21 cellular contexts compared by ENCODE assay signal in the genomic region with DNA sequence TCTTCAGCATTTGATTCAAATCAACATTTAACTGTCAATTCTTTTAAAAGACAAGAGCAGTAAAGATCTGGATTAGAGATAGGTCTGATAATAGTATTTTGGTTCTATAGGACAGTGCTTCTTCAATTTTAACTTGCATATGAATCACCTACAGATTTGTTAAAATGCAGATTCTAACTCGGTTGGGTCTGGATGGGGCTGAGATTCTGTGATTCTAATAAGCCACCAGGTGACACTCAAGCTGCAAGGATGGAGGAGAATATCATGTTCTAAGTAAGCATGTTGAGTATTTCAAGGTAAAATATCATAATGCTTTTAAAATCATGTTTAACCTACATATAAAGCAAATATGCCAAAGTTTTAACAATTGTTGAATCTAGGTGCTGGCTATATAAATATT. TPM values are rescaled to one million over a fixed set of nuclear protein-coding genes. Genes with fewer than 3 reads are reported as not detected.
DNase-seq lines count a peak whose midpoint lies in the region; ATAC-seq and TF ChIP-seq lines count a peak whose summit lies in the region.
"Had no signal": no experiment of that assay in that cellular context is flagged by ENCODE, and none has a peak within 500 bp of the region (broad histone marks: within the 10 kb centered on the region; RNA-seq: fewer than 3 reads in every experiment).

No MANE protein-coding gene starts in this region.

- no peaks in the 10 kb centered on the region for H3F3A ChIP-seq in neural progenitor cell (ENCODE audit: low read depth)

- TF ChIP-seq CTCF in neural progenitor cell (IDR thresholded peaks at IDR 0.05), result no peak

- no peaks in the 10 kb centered on the region for H3K79me2 ChIP-seq in neural progenitor cell (ENCODE audit: low read depth)

- H3K27me3 Mint-ChIP-seq in activated CD4-positive, alpha-beta T cell treated with anti-CD3 and anti-CD28 coated beads, Interleukin-2, amount 10 ng/mL, durations not matched to agents 24 days and 14 days, result no peaks in the 10 kb centered on the region
- H3K27me3 Mint-ChIP-seq in activated T-helper 1 cell treated with anti-CD3 and anti-CD28 coated beads, Interleukin-12 subunit alpha, Interleukin-12 subunit beta, Interleukin-2, Interleukin-4 antibody, amounts not matched to agents 30 ng/mL and 10 ng/mL and 1 ng/mL, durations not matched to agents 14 hours and 24 hours and 36 hours (ENCODE audit: insufficient read depth), result no peaks in the 10 kb centered on the region
- peaks cover 21% of the 10 kb centered on the region for H3K27me3 Mint-ChIP-seq in neural progenitor cell (ENCODE audit: insufficient read depth, low read depth)

- no peak overlapping the region for H2AFZ ChIP-seq in neural progenitor cell (replicated peaks)

- H3K4me1 ChIP-seq in neural progenitor cell, result no peaks in the 10 kb centered on the region
- H3K4me1 ChIP-seq: lower lobe of right lung had no signal

- H3K4me2 ChIP-seq in neural progenitor cell, result no peak overlapping the region

- no peak for TF ChIP-seq EP300 in Ishikawa (IDR thresholded peaks at IDR 0.05; ENCODE audit: borderline replicate concordance)

- no peak overlapping the region for H3K4me3 Mint-ChIP-seq in activated CD4-positive, alpha-beta T cell treated with anti-CD3 and anti-CD28 coated beads, Interleukin-2, amount 10 ng/mL, durations not matched to agents 24 days and 14 days
- no peak overlapping the region for H3K4me3 Mint-ChIP-seq in activated T-helper 1 cell treated with anti-CD3 and anti-CD28 coated beads, Interleukin-12 subunit alpha, Interleukin-12 subunit beta, Interleukin-2, Interleukin-4 antibody, amounts not matched to agents 30 ng/mL and 10 ng/mL and 1 ng/mL, durations not matched to agents 14 hours and 24 hours and 36 hours
- H3K4me3 Mint-ChIP-seq in neural progenitor cell, result peak overlapping the region; percentile 63
- H3K4me3 Mint-ChIP-seq: type B pancreatic cell had no signal

- no peak overlapping the region for H3K27ac Mint-ChIP-seq in activated CD4-positive, alpha-beta T cell treated with anti-CD3 and anti-CD28 coated beads, Interleukin-2, amount 10 ng/mL, durations not matched to agents 24 days and 14 days
- peak overlapping the region; percentile 45 for H3K27ac Mint-ChIP-seq in activated T-helper 1 cell treated with anti-CD3 and anti-CD28 coated beads, Interleukin-12 subunit alpha, Interleukin-12 subunit beta, Interleukin-2, Interleukin-4 antibody, amounts not matched to agents 30 ng/mL and 10 ng/mL and 1 ng/mL, durations not matched to agents 14 hours and 24 hours and 36 hours
- peak overlapping the region; percentile 36 for H3K27ac Mint-ChIP-seq in neural progenitor cell
- H3K27ac Mint-ChIP-seq: type B pancreatic cell had no signal

- H3K27ac ChIP-seq in neural progenitor cell, result no peak overlapping the region
- H3K27ac ChIP-seq: lower lobe of right lung, neutrophil, stomach had no signal

- intact Hi-C loops in activated CD4-positive, alpha-beta T cell treated with anti-CD3 and anti-CD28 coated beads, Interleukin-2, amount 10 ng/mL, durations not matched to agents 24 days and 14 days (cut with micrococcal nuclease), result no loop called here
- intact Hi-C loops in activated T-helper 1 cell treated with anti-CD3 and anti-CD28 coated beads, Interleukin-12 subunit alpha, Interleukin-12 subunit beta, Interleukin-2, Interleukin-4 antibody, amounts not matched to agents 30 ng/mL and 10 ng/mL and 1 ng/mL, durations not matched to agents 14 hours and 24 hours and 36 hours (cut with micrococcal nuclease), result no loop called here

- peak; percentile 35 for DNase-seq in activated CD4-positive, alpha-beta T cell treated with anti-CD3 and anti-CD28 coated beads, Interleukin-2, amount 10 ng/mL, durations not matched to agents 24 days and 14 days
- DNase-seq in activated CD4-positive, alpha-beta T cell treated with anti-CD3 and anti-CD28 coated beads, Interleukin-2, amount 50 U/mL, for 4 hours, result no peak
- no peak for DNase-seq in activated T-helper 1 cell treated with anti-CD3 and anti-CD28 coated beads, Interleukin-12 subunit alpha, Interleukin-12 subunit beta, Interleukin-2, Interleukin-4 antibody, amounts not matched to agents 30 ng/mL and 10 ng/mL and 1 ng/mL, durations not matched to agents 14 hours and 24 hours and 36 hours (ENCODE audit: low spot score)
- DNase-seq in neural progenitor cell (ENCODE audit: low spot score) (no peak), epidermal melanocyte (ENCODE audit: insufficient read length, low spot score) (no peak)
- DNase-seq: activated naive CD4-positive, alpha-beta T cell treated with anti-CD3 and anti-CD28 coated beads, Interleukin-2, amount 50 U/mL, for 16 hours; COR-L47; HCEC 1CT; hippocampal formation; lower lobe of right lung; NCI-H1436 treated with DMSO at 0.1 percent for 48 hours; NCI-H526 treated with DMSO at 0.1 percent for 48 hours; SHP77 treated with DMSO at 0.1 percent for 48 hours; stimulated activated CD4-positive, alpha-beta T cell treated with anti-CD3 and anti-CD28 coated beads, Interleukin-12 subunit alpha, Interleukin-12 subunit beta, amount 100 ng/mL, for 4 hours had no signal

- no peaks in the 10 kb centered on the region for H3K36me3 ChIP-seq in neural progenitor cell
- H3K36me3 ChIP-seq: lower lobe of right lung, neutrophil had no signal

- ATAC-seq in HG03521 (IDR thresholded peaks at IDR 0.05; ENCODE audit: unreplicated experiment) (no peak), HG02678 (IDR thresholded peaks at IDR 0.05; ENCODE audit: unreplicated experiment) (no peak)
- ATAC-seq: lower lobe of right lung had no signal

- TF ChIP-seq RAD21 in Ishikawa (IDR thresholded peaks at IDR 0.05; ENCODE audit: low read depth), result peak; percentile 30; the same call in 1 of the 2 replicates

- H3K4me3 ChIP-seq in neural progenitor cell, result no peak overlapping the region
- H3K4me3 ChIP-seq: lower lobe of right lung, stomach had no signal

- H3K36me3 Mint-ChIP-seq in activated CD4-positive, alpha-beta T cell treated with anti-CD3 and anti-CD28 coated beads, Interleukin-2, amount 10 ng/mL, durations not matched to agents 24 days and 14 days (ENCODE audit: low read depth), result peaks cover 36% of the 10 kb centered on the region
- peaks cover 34% of the 10 kb centered on the region for H3K36me3 Mint-ChIP-seq in activated T-helper 1 cell treated with anti-CD3 and anti-CD28 coated beads, Interleukin-12 subunit alpha, Interleukin-12 subunit beta, Interleukin-2, Interleukin-4 antibody, amounts not matched to agents 30 ng/mL and 10 ng/mL and 1 ng/mL, durations not matched to agents 14 hours and 24 hours and 36 hours (ENCODE audit: low read depth)
- peaks cover 5% of the 10 kb centered on the region for H3K36me3 Mint-ChIP-seq in neural progenitor cell
- H3K36me3 Mint-ChIP-seq: type B pancreatic cell had no signal

- no peaks in the 10 kb centered on the region for H4K20me1 ChIP-seq in neural progenitor cell (ENCODE audit: low read depth)

- H3K27me3 ChIP-seq in neural progenitor cell, result no peaks in the 10 kb centered on the region
- H3K27me3 ChIP-seq: neutrophil, stomach had no signal

- no peak overlapping the region for H3K9ac ChIP-seq in neural progenitor cell

- no peaks in the 10 kb centered on the region for H3K9me3 Mint-ChIP-seq in activated CD4-positive, alpha-beta T cell treated with anti-CD3 and anti-CD28 coated beads, Interleukin-2, amount 10 ng/mL, durations not matched to agents 24 days and 14 days
- H3K9me3 Mint-ChIP-seq in activated T-helper 1 cell treated with anti-CD3 and anti-CD28 coated beads, Interleukin-12 subunit alpha, Interleukin-12 subunit beta, Interleukin-2, Interleukin-4 antibody, amounts not matched to agents 30 ng/mL and 10 ng/mL and 1 ng/mL, durations not matched to agents 14 hours and 24 hours and 36 hours, result no peaks in the 10 kb centered on the region
- H3K9me3 Mint-ChIP-seq in neural progenitor cell, result no peaks in the 10 kb centered on the region
- H3K9me3 Mint-ChIP-seq: type B pancreatic cell had no signal

- peaks cover 5% of the 10 kb centered on the region for H3K4me1 Mint-ChIP-seq in activated CD4-positive, alpha-beta T cell treated with anti-CD3 and anti-CD28 coated beads, Interleukin-2, amount 10 ng/mL, durations not matched to agents 24 days and 14 days
- H3K4me1 Mint-ChIP-seq in activated T-helper 1 cell treated with anti-CD3 and anti-CD28 coated beads, Interleukin-12 subunit alpha, Interleukin-12 subunit beta, Interleukin-2, Interleukin-4 antibody, amounts not matched to agents 30 ng/mL and 10 ng/mL and 1 ng/mL, durations not matched to agents 14 hours and 24 hours and 36 hours (ENCODE audit: low read depth), result peaks cover 22% of the 10 kb centered on the region
- H3K4me1 Mint-ChIP-seq in neural progenitor cell, result peaks cover 34% of the 10 kb centered on the region

- no peaks in the 10 kb centered on the region for H3K9me3 ChIP-seq in neural progenitor cell (ENCODE audit: low read depth)
- H3K9me3 ChIP-seq: lower lobe of right lung, neutrophil, stomach had no signal

TF ChIP-seq in Ishikawa, 13 proteins besides CTCF, POLR2A, EP300 and RAD21 (continues in another document):
- TF ChIP-seq TEAD4 (IDR thresholded peaks at IDR 0.05) (no peak), TAF1 (IDR thresholded peaks at IDR 0.05; ENCODE audit: low read depth) (no peak), NFIC (IDR thresholded peaks at IDR 0.05) (no peak), CEBPB (IDR thresholded peaks at IDR 0.05) (no peak), YY1 (IDR thresholded peaks at IDR 0.05; ENCODE audit: low read depth) (no peak)

RNA-seq across cellular contexts. Expression of a gene that starts 15.8 kb away (rescaled TPM):
- 22.6 and 23.6 TPM in 2 replicates for total RNA-seq in activated CD4-positive, alpha-beta T cell treated with anti-CD3 and anti-CD28 coated beads, Interleukin-2, amount 10 ng/mL, durations not matched to agents 24 days and 14 days
- 31.4 and 35.1 TPM in 2 replicates for total RNA-seq in activated T-helper 1 cell treated with anti-CD3 and anti-CD28 coated beads, Interleukin-12 subunit alpha, Interleukin-12 subunit beta, Interleukin-2, Interleukin-4 antibody, amounts not matched to agents 30 ng/mL and 10 ng/mL and 1 ng/mL, durations not matched to agents 14 hours and 24 hours and 36 hours
- total RNA-seq in neural progenitor cell (ENCODE audit: low replicate concordance), result 13.8 and 48.7 TPM in 2 replicates
- total RNA-seq: A172 had no signal

RNA-seq across cellular contexts. Expression of a gene that starts 32.1 kb away (rescaled TPM):
- not detected in 2 replicates for total RNA-seq in activated CD4-positive, alpha-beta T cell treated with anti-CD3 and anti-CD28 coated beads, Interleukin-2, amount 10 ng/mL, durations not matched to agents 24 days and 14 days
- total RNA-seq in activated T-helper 1 cell treated with anti-CD3 and anti-CD28 coated beads, Interleukin-12 subunit alpha, Interleukin-12 subunit beta, Interleukin-2, Interleukin-4 antibody, amounts not matched to agents 30 ng/mL and 10 ng/mL and 1 ng/mL, durations not matched to agents 14 hours and 24 hours and 36 hours, result not detected in 2 replicates
- total RNA-seq in neural progenitor cell (ENCODE audit: low replicate concordance), result not detected in 2 replicates
- total RNA-seq: A172 had no signal

RNA-seq across cellular contexts. Expression of a gene that starts 39.2 kb away (rescaled TPM):
- 139 and 143 TPM in 2 replicates for total RNA-seq in activated CD4-positive, alpha-beta T cell treated with anti-CD3 and anti-CD28 coated beads, Interleukin-2, amount 10 ng/mL, durations not matched to agents 24 days and 14 days
- total RNA-seq in activated T-helper 1 cell treated with anti-CD3 and anti-CD28 coated beads, Interleukin-12 subunit alpha, Interleukin-12 subunit beta, Interleukin-2, Interleukin-4 antibody, amounts not matched to agents 30 ng/mL and 10 ng/mL and 1 ng/mL, durations not matched to agents 14 hours and 24 hours and 36 hours, result 138 and 142 TPM in 2 replicates
- total RNA-seq in neural progenitor cell (ENCODE audit: low replicate concordance), result 60.2 and 103 TPM in 2 replicates
